ENCODE assay signal across 10 cellular contexts in the genomic region with DNA sequence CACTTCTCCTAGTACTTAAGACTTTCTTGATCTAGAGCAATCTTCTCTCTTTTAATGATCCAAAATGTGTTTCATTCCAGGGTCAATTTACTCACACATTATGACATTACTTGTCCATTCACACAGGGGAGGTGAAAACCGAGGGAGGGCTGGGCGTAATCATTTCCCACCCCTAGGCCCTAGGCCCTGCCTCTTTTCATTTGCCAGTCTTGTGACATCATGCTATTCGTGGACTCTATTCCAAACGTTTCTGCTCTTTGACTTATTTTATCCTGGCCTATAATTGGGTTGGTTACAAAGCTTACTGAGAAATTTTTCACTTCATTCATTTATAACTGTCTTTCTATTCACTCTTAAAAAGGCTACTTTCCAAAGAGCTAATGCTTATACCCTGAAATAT. TPM values are rescaled to one million over a fixed set of nuclear protein-coding genes. Genes with fewer than 3 reads are reported as not detected.
DNase-seq lines count a peak whose midpoint lies in the region; ATAC-seq and TF ChIP-seq lines count a peak whose summit lies in the region.
"Had no signal": no experiment of that assay in that cellular context is flagged by ENCODE, and none has a peak within 500 bp of the region (broad histone marks: within the 10 kb centered on the region; RNA-seq: fewer than 3 reads in every experiment).

No MANE protein-coding gene starts in this region.

- H3K14ac ChIP-seq in mesenchymal stem cell (ENCODE audit: low read length in 2 of 2), result no peak overlapping the region

- no peak overlapping the region for H3K18ac ChIP-seq in mesenchymal stem cell (ENCODE audit: low read depth in 1 of 2, low read length in 2 of 2)

- H3K27ac ChIP-seq in HL-60 (replicated peaks) (peak overlapping the region; percentile 98), mesenchymal stem cell (ENCODE audit: low read length, poor library complexity, severe bottlenecking) (no peak overlapping the region), esophagus muscularis mucosa (replicated peaks in 1 of 4) (no peak overlapping the region)

- H3K27me3 Mint-ChIP-seq in Caco-2 (ENCODE audit: insufficient read depth, unreplicated experiment), result no peaks in the 10 kb centered on the region
- H3K27me3 Mint-ChIP-seq in activated CD8-positive, alpha-beta T cell treated with anti-CD3 and anti-CD28 coated beads for 36 hours, result no peaks in the 10 kb centered on the region

- no peak overlapping the region for H3K4me3 ChIP-seq in Caco-2 (ENCODE audit: low read depth, low read length)
- H3K4me3 ChIP-seq in HL-60 (replicated peaks; ENCODE audit: insufficient read depth, low read length), result peak overlapping the region; percentile 96
- H3K4me3 ChIP-seq in mesenchymal stem cell (ENCODE audit: insufficient read depth in 1 of 2, low read depth in 1 of 2, low read length in 2 of 2), result peak overlapping the region in 1 of 2 experiments; percentile 99
- H3K4me3 ChIP-seq in esophagus muscularis mucosa, result peak overlapping the region in 2 of 4 donors; percentile 1 to 98

- 77% methylated on average over 4 of the region's 4 CpGs for WGBS in mesenchymal stem cell
- 46% methylated on average over 4 of the region's 4 CpGs for whole genome bisulfite sequencing in esophagus muscularis mucosa

- no peaks in the 10 kb centered on the region for H3K27me3 ChIP-seq in Caco-2 (replicated peaks; ENCODE audit: control insufficient read depth, insufficient read depth, low read length)
- H3K27me3 ChIP-seq in HL-60 (ENCODE audit: insufficient read depth, poor library complexity, severe bottlenecking), result no peaks in the 10 kb centered on the region
- H3K27me3 ChIP-seq in mesenchymal stem cell (ENCODE audit: control insufficient read depth in 1 of 2, insufficient read depth in 1 of 2, low read length in 2 of 2), result no peaks in the 10 kb centered on the region
- no peaks in the 10 kb centered on the region for H3K27me3 ChIP-seq in esophagus muscularis mucosa

- intact Hi-C loops in Caco-2 (cut with micrococcal nuclease; ENCODE audit: unreplicated experiment) (no loop called here), esophagus muscularis mucosa (cut with DNase I) (no loop called here)
- intact Hi-C loops in activated CD8-positive, alpha-beta T cell treated with anti-CD3 and anti-CD28 coated beads for 36 hours (cut with micrococcal nuclease), result loop anchor here (10.0 kb wide), 1 partner anchor 131 kb away; no protein-coding TSS in a partner anchor

- no peak overlapping the region for H4K8ac ChIP-seq in mesenchymal stem cell (ENCODE audit: low read length)

- H3K79me1 ChIP-seq in mesenchymal stem cell (replicated peaks; ENCODE audit: low read length, poor library complexity, severe bottlenecking), result peaks cover 3% of the 10 kb centered on the region

- POLR2A ChIA-PET in Caco-2 (lab: Charles Lee), result no interaction called here
- POLR2A ChIA-PET in activated CD8-positive, alpha-beta T cell treated with anti-CD3 and anti-CD28 coated beads for 36 hours (lab: Charles Lee), result no interaction called here

- peaks cover 2% of the 10 kb centered on the region for H3K36me3 ChIP-seq in Caco-2 (ENCODE audit: control insufficient read depth, insufficient read depth, low read length)
- peaks cover 14 to 39% of the 10 kb centered on the region in 2 experiments for H3K36me3 ChIP-seq in mesenchymal stem cell (ENCODE audit: control insufficient read depth in 1 of 2, insufficient read depth in 2 of 2, low read depth in 1 of 2, low read length in 2 of 2)
- H3K36me3 ChIP-seq in esophagus muscularis mucosa, result peaks cover 8 to 42% (median 19%) of the 10 kb centered on the region in 4 donors

- BruUV-seq in Caco-2 (replicated peaks; lab: Mats Ljungman, UMichigan), result TSS peak; percentile 21

- H3K23ac ChIP-seq in mesenchymal stem cell (ENCODE audit: low read length in 2 of 2), result no peak overlapping the region

- no peak overlapping the region for H2AK5ac ChIP-seq in mesenchymal stem cell (ENCODE audit: low read length, severe bottlenecking)

- H3K4me1 ChIP-seq in Caco-2 (peaks cover 28% of the 10 kb centered on the region), mesenchymal stem cell (ENCODE audit: control insufficient read depth, insufficient read depth, low read depth, low read length) (peaks cover 8% of the 10 kb centered on the region), esophagus muscularis mucosa (peaks cover 42 to 61% (median 48%) of the 10 kb centered on the region in 4 donors)

- TF ChIP-seq CTCF in Caco-2 (IDR thresholded peaks at IDR 0.05; ENCODE audit: insufficient read depth in 1 of 2, low read depth in 1 of 2, low read length in 1 of 2, severe bottlenecking in 1 of 2, unreplicated experiment in 1 of 2) (no peak), HL-60 (IDR thresholded peaks at IDR 0.05; ENCODE audit: insufficient read depth, low read length) (no peak), esophagus muscularis mucosa (IDR thresholded peaks at IDR 0.05) (no peak)
- no peak for TF ChIP-seq CTCF in activated CD8-positive, alpha-beta T cell treated with anti-CD3 and anti-CD28 coated beads for 36 hours (IDR thresholded peaks at IDR 0.05)

- H3K4me1 Mint-ChIP-seq in Caco-2 (ENCODE audit: low read depth, unreplicated experiment), result peaks cover 32% of the 10 kb centered on the region
- H3K4me1 Mint-ChIP-seq in activated CD8-positive, alpha-beta T cell treated with anti-CD3 and anti-CD28 coated beads for 36 hours (ENCODE audit: low read depth), result peaks cover 45% of the 10 kb centered on the region

- H2AFZ ChIP-seq in mesenchymal stem cell (ENCODE audit: low read depth, low read length), result no peak overlapping the region

- no peak for TF ChIP-seq EP300 in esophagus muscularis mucosa (IDR thresholded peaks at IDR 0.05)

- DNase-seq in Caco-2, result no peak
- DNase-seq in HL-60 (ENCODE audit: low read depth in 1 of 2, low spot score in 1 of 2), result peak; percentile 51 to 81
- peak; percentile 31 for DNase-seq in activated CD8-positive, alpha-beta T cell treated with anti-CD3 and anti-CD28 coated beads for 36 hours
- DNase-seq in mesenchymal stem cell, result peak; percentile 32
- no peak for DNase-seq in DMS79 treated with DMSO at 0.1 percent for 48 hours (lab: John Stamatoyannopoulos, UW)
- DNase-seq in esophagus muscularis mucosa (ENCODE audit: extremely low spot score), result no peak
- DNase-seq in effector CD8-positive, alpha-beta T cell (lab: John Stamatoyannopoulos, UW), result no peak
- DNase-seq: foreskin fibroblast, NCI-H524 treated with DMSO at 0.1 percent for 48 hours had no signal

- no peak overlapping the region for H2BK5ac ChIP-seq in mesenchymal stem cell (ENCODE audit: low read depth, low read length, poor library complexity, severe bottlenecking)

- H2BK12ac ChIP-seq in mesenchymal stem cell (ENCODE audit: low read length in 2 of 2), result no peak overlapping the region

- no peak overlapping the region for H3K4ac ChIP-seq in mesenchymal stem cell (ENCODE audit: low read depth in 1 of 2, low read length in 2 of 2)

- no peak for TF ChIP-seq POLR2A in esophagus muscularis mucosa (IDR thresholded peaks at IDR 0.05; ENCODE audit: low read depth)

- H3K27ac Mint-ChIP-seq in Caco-2 (ENCODE audit: unreplicated experiment), result no peak overlapping the region
- H3K27ac Mint-ChIP-seq in activated CD8-positive, alpha-beta T cell treated with anti-CD3 and anti-CD28 coated beads for 36 hours, result peak overlapping the region; percentile 97

- no peak overlapping the region for H3K4me2 ChIP-seq in mesenchymal stem cell (ENCODE audit: low read length, poor library complexity, severe bottlenecking)

- H2BK120ac ChIP-seq in mesenchymal stem cell (ENCODE audit: low read depth, low read length), result no peak overlapping the region

- H3K9me3 ChIP-seq in Caco-2 (no peaks in the 10 kb centered on the region), mesenchymal stem cell (ENCODE audit: control insufficient read depth, low read length) (no peaks in the 10 kb centered on the region), esophagus muscularis mucosa (no peaks in the 10 kb centered on the region)

- CTCF ChIA-PET in Caco-2 (lab: Charles Lee), result no interaction called here
- CTCF ChIA-PET in activated CD8-positive, alpha-beta T cell treated with anti-CD3 and anti-CD28 coated beads for 36 hours (lab: Charles Lee), result no interaction called here

- no peak for ATAC-seq in activated CD8-positive, alpha-beta T cell treated with anti-CD3 and anti-CD28 coated beads for 36 hours
- no peak for ATAC-seq in GM19463 (IDR thresholded peaks at IDR 0.05; ENCODE audit: unreplicated experiment)

- peaks cover 44% of the 10 kb centered on the region for H3K36me3 Mint-ChIP-seq in Caco-2 (ENCODE audit: insufficient read depth, unreplicated experiment)
- H3K36me3 Mint-ChIP-seq in activated CD8-positive, alpha-beta T cell treated with anti-CD3 and anti-CD28 coated beads for 36 hours (ENCODE audit: low read depth), result peaks cover 42% of the 10 kb centered on the region

- no peak overlapping the region for H2BK15ac ChIP-seq in mesenchymal stem cell (ENCODE audit: low read depth, poor library complexity, severe bottlenecking)

- peak overlapping the region; percentile 96 for H3K9ac ChIP-seq in mesenchymal stem cell (ENCODE audit: low read length)

- no peaks in the 10 kb centered on the region for H3K9me3 Mint-ChIP-seq in Caco-2 (ENCODE audit: unreplicated experiment)
- H3K9me3 Mint-ChIP-seq in activated CD8-positive, alpha-beta T cell treated with anti-CD3 and anti-CD28 coated beads for 36 hours, result no peaks in the 10 kb centered on the region

- H3K4me3 Mint-ChIP-seq in Caco-2 (ENCODE audit: unreplicated experiment), result no peak overlapping the region
- peak overlapping the region; percentile 98 for H3K4me3 Mint-ChIP-seq in activated CD8-positive, alpha-beta T cell treated with anti-CD3 and anti-CD28 coated beads for 36 hours

- H4K91ac ChIP-seq in mesenchymal stem cell (ENCODE audit: low read length), result no peak overlapping the region

RNA-seq across cellular contexts. Expression of a gene that starts 2.4 kb away (rescaled TPM):
- 33.0 and 34.1 TPM in 2 replicates for total RNA-seq in Caco-2 (2022)
- 10 to 100 TPM; 30.5 to 34.7 TPM for total RNA-seq in activated CD8-positive, alpha-beta T cell treated with anti-CD3 and anti-CD28 coated beads for 36 hours
- 14.6 TPM for polyA plus RNA-seq in mesenchymal stem cell (2013, experiment 1 of 2)
- polyA plus RNA-seq in mesenchymal stem cell (2013, experiment 2 of 2), result 14.9 TPM
- total RNA-seq in esophagus muscularis mucosa, result 10 to 100 TPM; 17.9 to 25.0 (median 21.9) TPM

RNA-seq across cellular contexts. Expression of a gene that starts 54.7 kb away (rescaled TPM):
- total RNA-seq in Caco-2 (2022) (32.5 and 33.2 TPM in 2 replicates), esophagus muscularis mucosa (10 to 100 TPM; 54.0 to 84.3 (median 72.6) TPM)
- total RNA-seq in activated CD8-positive, alpha-beta T cell treated with anti-CD3 and anti-CD28 coated beads for 36 hours, result 10 to 100 TPM; 28.2 to 29.8 TPM
- 30.9 TPM for polyA plus RNA-seq in mesenchymal stem cell (2013, experiment 1 of 2)
- polyA plus RNA-seq in mesenchymal stem cell (2013, experiment 2 of 2), result 29.7 TPM

Comparison
In these comparisons a context has a peak if more than half of its experiments do, and no peak if none do; other contexts are left out.
1. DNase-seq: peak in HL-60 (2 of 2), activated CD8-positive, alpha-beta T cell treated with anti-CD3 and anti-CD28 coated beads for 36 hours (single experiment) and mesenchymal stem cell (single experiment); none in Caco-2 (0 of 2), DMS79 treated with DMSO at 0.1 percent for 48 hours (single experiment), esophagus muscularis mucosa (single experiment) and effector CD8-positive, alpha-beta T cell (single experiment).